ENCODE assay signal across 16 cellular contexts in the genomic region with DNA sequence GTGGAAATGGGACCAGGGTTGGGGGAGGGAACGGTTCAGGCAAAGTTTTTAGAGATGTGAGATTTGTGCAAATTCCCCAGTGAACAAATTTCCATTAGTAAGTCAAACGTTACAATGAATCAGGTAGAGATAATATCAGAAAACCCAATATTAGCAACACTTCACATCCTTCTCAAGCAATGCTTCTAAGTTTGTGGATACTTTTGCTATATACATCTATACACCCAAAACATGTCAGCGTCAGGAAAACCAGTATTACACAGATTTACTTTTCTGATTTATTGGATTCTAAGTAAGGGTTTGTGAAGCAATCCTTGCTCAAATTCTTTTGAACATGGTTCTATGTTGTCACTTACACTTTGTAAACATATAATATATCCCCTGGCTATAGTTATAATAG. TPM values are rescaled to one million over a fixed set of nuclear protein-coding genes. Genes with fewer than 3 reads are reported as not detected.
DNase-seq lines count a peak whose midpoint lies in the region; ATAC-seq, FAIRE-seq and TF ChIP-seq lines count a peak whose summit lies in the region.
"Had no signal": no experiment of that assay in that cellular context is flagged by ENCODE, and none has a peak within 500 bp of the region (broad histone marks: within the 10 kb centered on the region; RNA-seq: fewer than 3 reads in every experiment).

No MANE protein-coding gene starts in this region.

- in situ Hi-C loops in HepG2 (cut with HindIII; ENCODE audit: extremely low pct_ligation_motif_present, low pct_unique_long_range_greater_than_20kb): no loop called here

- no peak overlapping the region for H2AFZ ChIP-seq in HepG2 (ENCODE audit: low read length)
- H2AFZ ChIP-seq: GM23338 had no signal

- no peaks in the 10 kb centered on the region for H4K20me1 ChIP-seq in HepG2 (ENCODE audit: insufficient read depth, low read length)

- peaks cover 100% of the 10 kb centered on the region for H3K79me2 ChIP-seq in HepG2 (ENCODE audit: insufficient read depth, low read length)

- H3K27me3 ChIP-seq in ascending aorta (no peaks in the 10 kb centered on the region), HepG2 (ENCODE audit: control insufficient read depth in 1 of 2, insufficient read depth in 2 of 2, low read length in 2 of 2) (no peaks in the 10 kb centered on the region), sigmoid colon (no peaks in the 10 kb centered on the region)
- H3K27me3 ChIP-seq: BE2C had no signal

- H3K27ac Mint-ChIP-seq in mesothelial cell of epicardium: no peak overlapping the region
- H3K27ac Mint-ChIP-seq: CD4-positive, alpha-beta memory T cell; GM23338 had no signal

- POLR2A ChIA-PET in HepG2 (lab: Yijun Ruan, JAX): no interaction called here

- TF ChIP-seq EP300 in HepG2 (IDR thresholded peaks at IDR 0.05; ENCODE audit: low read depth in 2 of 2, low read length in 2 of 2) (no peak), HepG2 (CRISPR knock-in tag; IDR thresholded peaks at IDR 0.05; ENCODE audit: borderline replicate concordance) (no peak), sigmoid colon (IDR thresholded peaks at IDR 0.05) (no peak)

- H3K9me3 ChIP-seq in ascending aorta (no peaks in the 10 kb centered on the region), HepG2 (ENCODE audit: low read length) (no peaks in the 10 kb centered on the region), sigmoid colon (no peaks in the 10 kb centered on the region)
- H3K9me3 ChIP-seq: BE2C had no signal

- no peak overlapping the region for H3K4me3 Mint-ChIP-seq in mesothelial cell of epicardium
- H3K4me3 Mint-ChIP-seq: CD4-positive, alpha-beta memory T cell; GM23338 had no signal

- H3K36me3 Mint-ChIP-seq in mesothelial cell of epicardium: no peaks in the 10 kb centered on the region
- H3K36me3 Mint-ChIP-seq: CD4-positive, alpha-beta memory T cell had no signal

- no peaks in the 10 kb centered on the region for H3K9me3 Mint-ChIP-seq in mesothelial cell of epicardium
- H3K9me3 Mint-ChIP-seq: CD4-positive, alpha-beta memory T cell; GM23338 had no signal

- WGBS in HepG2 (ENCODE audit: low lambda C conversion rate): 90% methylated on average over 3 of the region's 3 CpGs
- WGBS in sigmoid colon, 2 donors: 82 to 89% methylated on average over 3 of the region's 3 CpGs

- H3K27ac ChIP-seq in ascending aorta (peak overlapping the region; percentile 76 to 91), HepG2 (ENCODE audit: extremely low read length, insufficient read depth, low read length) (no peak overlapping the region), sigmoid colon (peak overlapping the region in 3 of 4 donors; percentile 79 to 88 (median 80))
- H3K27ac ChIP-seq: C4-2B had no signal

- no peak for DNase-seq in ascending aorta (ENCODE audit: low spot score in 2 of 2)
- DNase-seq in HepG2 (ENCODE audit: low spot score): no peak
- no peak for DNase-seq in sigmoid colon
- DNase-seq in mesothelial cell of epicardium (ENCODE audit: low spot score in 2 of 2, unreplicated experiment in 2 of 2): no peak
- no peak for DNase-seq in NCI-H524 (lab: John Stamatoyannopoulos, UW)
- no peak for DNase-seq in GM12891 (ENCODE audit: insufficient read length, low spot score)
- DNase-seq: BE2C; CD4-positive, alpha-beta memory T cell; DMS79; H7 had no signal

- peaks cover 43% of the 10 kb centered on the region for H3K4me1 Mint-ChIP-seq in mesothelial cell of epicardium
- H3K4me1 Mint-ChIP-seq: CD4-positive, alpha-beta memory T cell had no signal

- peaks cover 0 to 16% of the 10 kb centered on the region in 2 donors for H3K4me1 ChIP-seq in ascending aorta
- peaks cover 73% of the 10 kb centered on the region for H3K4me1 ChIP-seq in HepG2 (ENCODE audit: insufficient read depth, low read length)
- peaks cover 0 to 79% (median 64%) of the 10 kb centered on the region in 4 donors for H3K4me1 ChIP-seq in sigmoid colon
- H3K4me1 ChIP-seq: BE2C had no signal

- H3K4me3 ChIP-seq in ascending aorta (peak overlapping the region in 1 of 2 donors; percentile 24), HepG2 (replicated peaks in 1 of 3; ENCODE audit: insufficient read depth in 1 of 3, low read depth in 2 of 3, low read length in 3 of 3) (no peak overlapping the region), sigmoid colon (peak overlapping the region in 1 of 4 donors; percentile 58)
- H3K4me3 ChIP-seq: GM12878, GM23338 had no signal

- TF ChIP-seq CTCF in ascending aorta (IDR thresholded peaks at IDR 0.05) (no peak), HepG2 (CRISPR knock-in tag; IDR thresholded peaks at IDR 0.05) (no peak), sigmoid colon (IDR thresholded peaks at IDR 0.05) (no peak), mesothelial cell of epicardium (IDR thresholded peaks at IDR 0.05; ENCODE audit: unreplicated experiment) (no peak)

- H3K9ac ChIP-seq in HepG2 (ENCODE audit: insufficient read depth, low read depth, low read length): no peak overlapping the region

- CTCF ChIA-PET in HepG2 (lab: Yijun Ruan, JAX; ENCODE audit: low intra/inter-chr PET ratio, low total read pairs): no interaction called here

- 0 out of 2 replicates have a peak overlapping the region, but pooled peaks have one; percentile 8 for H3K4me2 ChIP-seq in HepG2 (ENCODE audit: low read depth, low read length)
- H3K4me2 ChIP-seq: GM23338 had no signal

- peaks cover 5% of the 10 kb centered on the region for H3K27me3 Mint-ChIP-seq in mesothelial cell of epicardium (ENCODE audit: low read depth)

- FAIRE-seq in HepG2 (lab: Jason Lieb, UNC) (no peak), GM12891 (lab: Jason Lieb, UNC) (no peak)
- FAIRE-seq: A204.1, GM12878 had no signal

- TF ChIP-seq POLR2A in HepG2 (IDR thresholded peaks at IDR 0.05; ENCODE audit: insufficient read depth in 1 of 2, low read depth in 2 of 2, low read length in 2 of 2) (no peak), sigmoid colon (IDR thresholded peaks at IDR 0.05) (no peak), GM12891 (IDR thresholded peaks at IDR 0.05; ENCODE audit: low read depth, low read length) (no peak)

- H3K36me3 ChIP-seq in ascending aorta (no peaks in the 10 kb centered on the region), HepG2 (replicated peaks in 1 of 2; ENCODE audit: control insufficient read depth in 1 of 2, insufficient read depth in 2 of 2, low read length in 2 of 2) (no peaks in the 10 kb centered on the region; a peak in 1 of 5 replicates), sigmoid colon (no peaks in the 10 kb centered on the region)
- H3K36me3 ChIP-seq: BE2C had no signal

- ATAC-seq in HepG2: no peak
- no peak for ATAC-seq in GM21447 (IDR thresholded peaks at IDR 0.05; ENCODE audit: unreplicated experiment)
- ATAC-seq: GM12878, GM23338 had no signal

- TF ChIP-seq RAD21 in HepG2 (CRISPR knock-in tag; IDR thresholded peaks at IDR 0.05): no peak

- BruUV-seq in HepG2 (replicated peaks; lab: Mats Ljungman, UMichigan): no TSS peak

- intact Hi-C loops in ascending aorta (cut with DNase I): loop anchor here (5.0 to 10.0 kb wide), 2 partner anchors 89 to 238 kb away; no protein-coding TSS in a partner anchor
- intact Hi-C loops in HepG2 (cut with micrococcal nuclease; ENCODE audit: unreplicated experiment): no loop called here
- intact Hi-C loops in sigmoid colon (cut with DNase I): no loop called here

TF ChIP-seq in HepG2, 621 proteins besides CTCF, POLR2A, EP300 and RAD21:
- peak; percentile 63; the same call in 1 of the 2 replicates for TF ChIP-seq RBFOX2 (IDR thresholded peaks at IDR 0.05; ENCODE audit: low read depth, low read length)
- TF ChIP-seq SALL2 (CRISPR knock-in tag; IDR thresholded peaks at IDR 0.05): no peak
TF ChIP-seq in HepG2: peak in this region for 1.

TF ChIP-seq in GM12891, 5 proteins besides CTCF, POLR2A, EP300 and RAD21:
- TF ChIP-seq PAX5 (IDR thresholded peaks at IDR 0.05; ENCODE audit: insufficient read depth, low read length, severe bottlenecking) (no peak), POU2F2 (IDR thresholded peaks at IDR 0.05; ENCODE audit: low read depth, low read length) (no peak), SPI1 (IDR thresholded peaks at IDR 0.05; ENCODE audit: low read depth, low read length) (no peak), TAF1 (IDR thresholded peaks at IDR 0.05; ENCODE audit: low read depth, low read length) (no peak), POLR2AphosphoS5 (IDR thresholded peaks at IDR 0.05; ENCODE audit: low read depth, low read length) (no peak)
TF ChIP-seq in GM12891: peak in this region for 0.

RNA-seq across cellular contexts. Expression of a gene that starts 6.5 kb away (rescaled TPM):
- total RNA-seq in ascending aorta (43.9 TPM), HepG2 (2016; rRNA removed; fragmentation: Illumina TruSeq; extraction: Trizol) (439 and 686 TPM in 2 replicates), sigmoid colon (100 to 1,000 TPM; 241 to 353 (median 300) TPM), mesothelial cell of epicardium (10.1 to 11.3 TPM (median 10.9 TPM) in 3 replicates)
- 23.4 and 28.1 TPM in 2 replicates for total RNA-seq in HepG2 (2016; cell fraction: cytosol; rRNA removed; fragmentation: Illumina TruSeq; extraction: Trizol; ENCODE audit: low read depth)
- total RNA-seq in HepG2 (2016; cell fraction: insoluble cytoplasmic fraction; rRNA removed; fragmentation: Illumina TruSeq; extraction: Trizol): 431 and 688 TPM in 2 replicates
- total RNA-seq in HepG2 (2016; cell fraction: membrane; rRNA removed; fragmentation: Illumina TruSeq; extraction: Trizol): 55.9 and 65.7 TPM in 2 replicates
- total RNA-seq in HepG2 (2016; cell fraction: nucleus; rRNA removed; fragmentation: Illumina TruSeq; extraction: Trizol): 230 and 235 TPM in 2 replicates
- polyA plus RNA-seq in HepG2 (2011; rRNA removed) (50.0 and 88.2 TPM in 2 replicates), sigmoid colon (100 to 1,000 TPM in 2 of 3 donors, 10 to 100 TPM in 1; 52.6 to 186 (median 166) TPM)
- polyA plus RNA-seq in HepG2 (2011; cell fraction: cytosol; rRNA removed): 43.0 and 53.0 TPM in 2 replicates
- 15.1 and 17.0 TPM in 2 replicates for polyA plus RNA-seq in HepG2 (2011; cell fraction: nucleus; rRNA removed)
- polyA plus RNA-seq in HepG2 (2012): 160 and 206 TPM in 2 replicates
- 21.3 and 24.3 TPM in 2 replicates for polyA plus RNA-seq in HepG2 (2016; cell fraction: cytosol; fragmentation: Illumina TruSeq; extraction: Trizol; ENCODE audit: low read depth)
- 619 and 655 TPM in 2 replicates for polyA plus RNA-seq in HepG2 (2016; cell fraction: insoluble cytoplasmic fraction; fragmentation: Illumina TruSeq; extraction: Trizol; ENCODE audit: low read depth)
- polyA plus RNA-seq in HepG2 (2016; cell fraction: membrane; fragmentation: Illumina TruSeq; extraction: Trizol; ENCODE audit: low read depth): 40.3 and 48.6 TPM in 2 replicates
- polyA plus RNA-seq in HepG2 (2016; cell fraction: nucleus; fragmentation: Illumina TruSeq; extraction: Trizol; ENCODE audit: insufficient read depth, low read depth): 212 and 215 TPM in 2 replicates
- 40.3 TPM in 1 of 2 replicates, not detected in the other for polyA minus RNA-seq in HepG2 (2011; rRNA and poly(A)+ RNA removed; ENCODE audit: low replicate concordance)
- polyA minus RNA-seq in HepG2 (2011; cell fraction: cytosol; rRNA and poly(A)+ RNA removed): 50.9 and 76.9 TPM in 2 replicates
- 88.4 and 90.4 TPM in 2 replicates for polyA minus RNA-seq in HepG2 (2011; cell fraction: nucleus; rRNA and poly(A)+ RNA removed)
- polyA plus RNA-seq in GM12891 (2012; ENCODE audit: low read depth, missing spikeins): not detected
- total RNA-seq: G401 had no signal
- polyA plus RNA-seq: CD4-positive, alpha-beta memory T cell had no signal
